In the genomic region with DNA sequence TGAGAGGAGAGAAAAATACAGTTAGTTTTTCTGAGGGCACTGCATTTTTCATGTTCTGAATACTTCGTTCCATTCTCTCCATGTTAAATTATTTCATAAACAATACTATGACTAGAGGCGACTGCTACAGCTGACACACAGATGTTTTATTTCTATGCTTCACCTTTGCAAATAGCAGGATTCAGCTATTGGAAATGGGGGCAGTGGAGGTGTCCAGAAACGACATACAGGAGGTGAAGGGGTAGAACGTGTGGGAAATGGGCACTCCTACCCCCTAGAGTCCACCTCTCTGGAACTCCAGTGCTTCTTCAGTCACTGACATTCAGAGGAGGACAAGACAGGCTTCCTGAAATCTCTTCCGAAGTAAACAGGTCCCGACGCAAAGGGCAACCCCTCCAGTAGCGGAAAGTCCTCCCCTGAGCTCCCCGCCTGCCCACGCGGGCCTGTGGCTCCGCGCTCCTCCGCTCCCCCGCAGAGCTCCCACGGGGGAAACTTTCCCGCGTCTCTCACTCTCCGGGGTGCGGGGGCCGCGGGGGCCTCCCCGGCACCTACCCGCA, we compare ENCODE assay signal across 8 cellular contexts. TPM values are rescaled to one million over a fixed set of nuclear protein-coding genes. Genes with fewer than 3 reads are reported as not detected.
DNase-seq lines count a peak whose midpoint lies in the region; ATAC-seq and TF ChIP-seq lines count a peak whose summit lies in the region.

No MANE protein-coding gene starts in this region.

- H3F3A ChIP-seq in DOHH2 (ENCODE audit: control insufficient read depth, insufficient read depth) = no peaks in the 10 kb centered on the region
- H3F3A ChIP-seq in GM23248 (ENCODE audit: insufficient read depth) = peaks cover 16% of the 10 kb centered on the region

- H3K27ac ChIP-seq in DOHH2 (ENCODE audit: low read depth, low read length) = peak overlapping the region; percentile 60
- peak overlapping the region; percentile 80 for H3K27ac ChIP-seq in GM23248
- H3K27ac ChIP-seq in caudate nucleus (ENCODE audit: low read depth, low read length) = peak overlapping the region; percentile 89
- peak overlapping the region; percentile 93 to 96 (median 94) for H3K27ac ChIP-seq in right lobe of liver
- peak overlapping the region; percentile 65 to 84 for H3K27ac ChIP-seq in thoracic aorta

- H3K4me1 ChIP-seq in DOHH2 (ENCODE audit: control insufficient read depth, low read length) = peaks cover 25% of the 10 kb centered on the region
- H3K4me1 ChIP-seq in GM23248 (ENCODE audit: insufficient read depth) = peaks cover 29% of the 10 kb centered on the region
- H3K4me1 ChIP-seq in right lobe of liver = peaks cover 0 to 30% (median 14%) of the 10 kb centered on the region in 4 donors
- peaks cover 10 to 19% of the 10 kb centered on the region in 2 donors for H3K4me1 ChIP-seq in thoracic aorta (ENCODE audit: control insufficient read depth in 1 of 2, low read depth in 2 of 2)

- no peak for TF ChIP-seq POLR2A in right lobe of liver (IDR thresholded peaks at IDR 0.05)

- DNase-seq in GM23248 (peak; percentile 67), NCI-H82 treated with DMSO at 0.1 percent for 48 hours (lab: John Stamatoyannopoulos, UW; ENCODE audit: unreplicated experiment) (peak; percentile 24), caudate nucleus (lab: John Stamatoyannopoulos, UW) (peak in 3 of 61 donors; percentile 43 to 58 (median 55)), right lobe of liver (no peak), thoracic aorta (ENCODE audit: low spot score) (no peak), kidney glomerular epithelial cell (lab: John Stamatoyannopoulos, UW) (no peak), cortex of kidney (lab: John Stamatoyannopoulos, UW) (no peak)

- intact Hi-C loops in right lobe of liver (cut with DNase I) = no loop called here

- H3K36me3 ChIP-seq in DOHH2 (ENCODE audit: control insufficient read depth, low read length) (no peaks in the 10 kb centered on the region), GM23248 (ENCODE audit: low read depth) (no peaks in the 10 kb centered on the region), right lobe of liver (no peaks in the 10 kb centered on the region), thoracic aorta (no peaks in the 10 kb centered on the region)

- H3K9ac ChIP-seq in GM23248 = peak overlapping the region; percentile 87

- TF ChIP-seq CTCF in DOHH2 (IDR thresholded peaks at IDR 0.05; ENCODE audit: low read depth, low read length, poor library complexity, severe bottlenecking) (no peak), right lobe of liver (IDR thresholded peaks at IDR 0.05) (no peak), thoracic aorta (IDR thresholded peaks at IDR 0.05) (no peak)

- H3K4me3 ChIP-seq in DOHH2 (ENCODE audit: low read length) (peak overlapping the region; percentile 98), GM23248 (peak overlapping the region; percentile 97), right lobe of liver (peak overlapping the region; percentile 80 to 87 (median 86)), thoracic aorta (peak overlapping the region; percentile 94)

- H3K79me2 ChIP-seq in DOHH2 (ENCODE audit: control insufficient read depth, low read length) (no peaks in the 10 kb centered on the region), GM23248 (ENCODE audit: insufficient read depth) (peaks cover 53% of the 10 kb centered on the region)

- H3K27me3 ChIP-seq in DOHH2 (ENCODE audit: control insufficient read depth, low read length) (peaks cover 24% of the 10 kb centered on the region), GM23248 (replicated peaks; ENCODE audit: insufficient read depth) (no peaks in the 10 kb centered on the region), right lobe of liver (no peaks in the 10 kb centered on the region), thoracic aorta (replicated peaks; ENCODE audit: insufficient read depth) (no peaks in the 10 kb centered on the region)

- H3K9me2 ChIP-seq in DOHH2 (replicated peaks; ENCODE audit: control insufficient read depth, low read length) (no peaks in the 10 kb centered on the region; the same call in 1 of the 2 replicates), GM23248 (ENCODE audit: insufficient read depth) (no peaks in the 10 kb centered on the region)

- ATAC-seq in right lobe of liver (peak; percentile 48 to 60 (median 54)), thoracic aorta (ENCODE audit: insufficient number of reproducible peaks, low FRiP score, low read depth) (peak; percentile 10)

- H3K4me2 ChIP-seq in DOHH2 (ENCODE audit: low read length) = peak overlapping the region; percentile 96
- peak overlapping the region; percentile 98 for H3K4me2 ChIP-seq in GM23248 (ENCODE audit: unreplicated experiment)

- H4K20me1 ChIP-seq in DOHH2 (ENCODE audit: control insufficient read depth, insufficient read depth, low read depth, low read length) = no peaks in the 10 kb centered on the region
- H4K20me1 ChIP-seq in GM23248 (ENCODE audit: insufficient read depth) = no peaks in the 10 kb centered on the region

- H2AFZ ChIP-seq in GM23248 = peak overlapping the region; percentile 96

- in situ Hi-C loops in GM23248 (cut with MboI) = no loop called here

- 0 to 2% methylated on average over 19 to 24 of the region's 24 CpGs for WGBS in GM23248 (ENCODE audit: low coverage in 1 of 2, low lambda C conversion rate in 2 of 2, missing lambda C conversion rate in 2 of 2), 2 experiments
- 0% methylated on average over 22 of the region's 24 CpGs for WGBS in right lobe of liver (ENCODE audit: insufficient coverage, low coverage, low lambda C conversion rate, missing lambda C conversion rate)

- H3K9me3 ChIP-seq in DOHH2 (ENCODE audit: control insufficient read depth, insufficient read depth, low read length) = no peaks in the 10 kb centered on the region
- no peaks in the 10 kb centered on the region for H3K9me3 ChIP-seq in GM23248 (ENCODE audit: low read depth)
- H3K9me3 ChIP-seq in right lobe of liver = no peaks in the 10 kb centered on the region
- H3K9me3 ChIP-seq in thoracic aorta = no peaks in the 10 kb centered on the region

RNA-seq across cellular contexts. Expression of a gene that starts 0.5 kb away (rescaled TPM):
- total RNA-seq in GM23248 (2014; rRNA removed; shearing (Covaris generic)) = 70.7 and 75.5 TPM in 2 replicates
- polyA plus RNA-seq in GM23248 (2016; fragmentation: Nextera tagmentation; extraction: Ambion mirVana) = 38.4 and 38.6 TPM in 2 replicates
- total RNA-seq in right lobe of liver (10 to 100 TPM; 25.2 to 74.4 (median 40.0) TPM), thoracic aorta (10 to 100 TPM; 29.1 to 44.2 TPM)

Comparison
In these comparisons a context has a peak if more than half of its experiments do, and no peak if none do; other contexts are left out.
1. DNase-seq: peak in GM23248 (single experiment) and NCI-H82 treated with DMSO at 0.1 percent for 48 hours (single experiment); none in right lobe of liver (0 of 3), thoracic aorta (single experiment), kidney glomerular epithelial cell (single experiment) and cortex of kidney (single experiment).
2. Peak in every context shown above with its lines, with median percentiles within 50 percentile points of each other: H3K27ac ChIP-seq and H3K4me3 ChIP-seq.